9 cellular contexts compared by ENCODE assay signal in the genomic region with DNA sequence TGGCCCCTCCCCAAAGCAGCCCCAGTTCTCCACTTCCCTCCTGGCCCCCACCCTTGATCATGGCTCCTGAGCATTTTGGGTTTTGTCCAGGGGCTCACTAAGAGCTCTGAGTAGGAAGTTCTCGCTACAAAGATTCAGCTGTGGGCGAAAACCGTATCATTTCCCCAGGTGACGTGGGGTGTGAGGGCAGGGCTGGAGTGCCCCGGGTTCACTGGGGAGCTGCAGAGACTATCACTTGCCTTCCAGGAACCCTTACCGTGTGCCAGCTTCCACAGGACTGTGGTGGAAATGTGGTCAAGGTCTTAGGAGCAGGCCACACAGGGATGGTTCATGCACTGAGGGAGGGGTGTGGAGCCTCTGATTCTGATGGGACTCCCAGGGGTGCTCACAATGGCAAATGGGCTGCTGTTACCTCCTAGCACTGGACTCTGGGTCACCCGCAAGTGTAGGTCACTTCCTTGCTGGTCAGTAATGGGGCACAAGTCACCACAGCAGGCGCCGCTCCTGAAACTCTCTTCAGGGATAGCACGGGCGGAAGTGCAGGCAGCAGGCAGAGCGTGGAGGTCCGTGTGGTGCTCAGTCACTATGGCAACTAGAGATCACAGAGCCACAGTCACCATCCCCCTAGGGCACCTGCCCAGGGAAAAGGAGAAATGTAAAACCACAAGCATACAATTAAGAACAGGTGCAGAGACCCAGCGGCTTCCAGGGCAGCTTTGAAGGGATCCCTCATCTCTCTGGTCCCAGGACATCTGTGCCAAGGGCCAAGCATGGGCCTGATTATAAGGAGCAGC. TPM values are rescaled to one million over a fixed set of nuclear protein-coding genes. Genes with fewer than 3 reads are reported as not detected.
DNase-seq lines count a peak whose midpoint lies in the region; ATAC-seq lines count a peak whose summit lies in the region.
"Had no signal": no experiment of that assay in that cellular context is flagged by ENCODE, and none has a peak within 500 bp of the region (broad histone marks: within the 10 kb centered on the region; RNA-seq: fewer than 3 reads in every experiment).

No MANE protein-coding gene starts in this region.

- H3K9me3 Mint-ChIP-seq in T-cell (no peaks in the 10 kb centered on the region), naive B cell (no peaks in the 10 kb centered on the region)

- H3K4me1 Mint-ChIP-seq in T-cell (peaks cover 69 to 73% (median 70%) of the 10 kb centered on the region in 3 donors), naive B cell (peaks cover 49 to 62% (median 59%) of the 10 kb centered on the region in 3 donors)

- H3K27me3 Mint-ChIP-seq in T-cell (no peaks in the 10 kb centered on the region), naive B cell (no peaks in the 10 kb centered on the region)

- H3K9me3 ChIP-seq in KOPT-K1 (ENCODE audit: insufficient read depth, low read length, poor library complexity, severe bottlenecking) = peaks cover 6% of the 10 kb centered on the region

- CTCF ChIA-PET in T-cell (lab: Charles Lee) = no interaction called here

- peak; percentile 42 for ATAC-seq in GM19463 (IDR thresholded peaks at IDR 0.05; ENCODE audit: unreplicated experiment)
- peak; percentile 52 to 74 (median 58) for ATAC-seq in T-cell (replicated peaks in 1 of 4)
- ATAC-seq in naive B cell (ENCODE audit: low read depth in 2 of 2) = peak; percentile 71 to 72
- no peak for ATAC-seq in HG03457 (IDR thresholded peaks at IDR 0.05; ENCODE audit: unreplicated experiment)
- no peak for ATAC-seq in HG03039 (IDR thresholded peaks at IDR 0.05; ENCODE audit: unreplicated experiment)

- peak overlapping the region; percentile 79 to 89 for H3K27ac Mint-ChIP-seq in T-cell
- peak overlapping the region; percentile 99 to 100 (median 99) for H3K27ac Mint-ChIP-seq in naive B cell

- no peaks in the 10 kb centered on the region for H3K36me3 ChIP-seq in KOPT-K1 (ENCODE audit: insufficient read depth, low read length)

- peak overlapping the region; percentile 84 for H3K27ac ChIP-seq in KOPT-K1 (ENCODE audit: low read depth, low read length, poor library complexity, severe bottlenecking)

- POLR2A ChIA-PET in T-cell (lab: Charles Lee) = interaction anchor here (0.6 to 0.7 kb wide), 2 partner anchors 35 to 242 kb away, joined by 3 to 5 read pairs; partner anchors contain the start of gene ABCG1 (in 1 of the 2)

- no peaks in the 10 kb centered on the region for H3K36me3 Mint-ChIP-seq in T-cell
- H3K36me3 Mint-ChIP-seq in naive B cell = no peaks in the 10 kb centered on the region

- H3K4me3 Mint-ChIP-seq in T-cell = peak overlapping the region in 2 of 3 donors; percentile 47 to 67
- peak overlapping the region; percentile 71 to 95 (median 84) for H3K4me3 Mint-ChIP-seq in naive B cell

- peak; percentile 75 for DNase-seq in DMS153 treated with DMSO at 0.1 percent for 48 hours (lab: John Stamatoyannopoulos, UW; ENCODE audit: unreplicated experiment)
- peak in 33 of 34 experiments; percentile 12 to 77 (median 53) for DNase-seq in T-cell
- DNase-seq in naive B cell = peak; percentile 93
- DNase-seq in COLO829 (ENCODE audit: low spot score) = no peak

RNA-seq across cellular contexts. Expression of gene RSPH1, which starts 35.4 kb away (rescaled TPM):
- total RNA-seq in T-cell = under 1 TPM in 2 of 5 donors, not detected in 3; 0.12 to 0.20 TPM
- polyA plus RNA-seq in naive B cell (ENCODE audit: low read depth in 6 of 6) = not detected
- total RNA-seq: lung microvascular endothelial cell had no signal

RNA-seq across cellular contexts. Expression of gene SLC37A1, which starts 53.1 kb away (rescaled TPM):
- 10 to 100 TPM; 18.7 to 26.3 (median 22.6) TPM for total RNA-seq in T-cell
- polyA plus RNA-seq in naive B cell (ENCODE audit: low read depth in 6 of 6) = 10 to 100 TPM in 4 of 6 donors, 1 to 10 TPM in 2; 4.9 to 15.7 (median 11.2) TPM

RNA-seq across cellular contexts. Expression of gene UBASH3A, which starts 56.9 kb away (rescaled TPM):
- 10 to 100 TPM; 59.1 to 98.8 (median 80.5) TPM for total RNA-seq in T-cell
- polyA plus RNA-seq in naive B cell (ENCODE audit: low read depth in 6 of 6) = under 1 TPM in 2 of 6 donors, not detected in 4; 0.16 to 0.32 TPM
- total RNA-seq: lung microvascular endothelial cell had no signal

Comparison
In these comparisons a context has a peak if more than half of its experiments do, and no peak if none do; other contexts are left out.
1. ATAC-seq: peak in GM19463 (single experiment), T-cell (4 of 4) and naive B cell (2 of 2); none in HG03457 (single experiment) and HG03039 (single experiment).